2 cellular contexts compared by ENCODE assay signal in genomic region chr4:24643774-24644520, GRCh38.
A peak's percentile ranks its signal among the peaks of the same experiment; 100 is the strongest.
TF ChIP-seq lines count a peak whose summit lies in the region.

No MANE protein-coding gene starts in this region.

TF ChIP-seq in HCT116, 20 proteins besides CTCF, POLR2A, EP300 and RAD21:
- no peak for TF ChIP-seq REST (IDR thresholded peaks at IDR 0.05; ENCODE audit: low read depth)
- no peak for TF ChIP-seq EGR1 (IDR thresholded peaks at IDR 0.05; ENCODE audit: low read depth)
- TF ChIP-seq MAX (IDR thresholded peaks at IDR 0.05): no peak
- TF ChIP-seq YY1 (IDR thresholded peaks at IDR 0.05; ENCODE audit: extremely low read depth, insufficient replicate concordance, low read depth, low read length): no peak
- TF ChIP-seq ELF1 (IDR thresholded peaks at IDR 0.05; ENCODE audit: borderline replicate concordance, low read depth): no peak
- no peak for TF ChIP-seq ATF3 (IDR thresholded peaks at IDR 0.05)
- no peak for TF ChIP-seq CEBPB (IDR thresholded peaks at IDR 0.05; ENCODE audit: low read depth)
TF ChIP-seq in HCT116: peak in this region for 0.

TF ChIP-seq in K562, 482 proteins besides CTCF, POLR2A, EP300 and RAD21 (continued from another document):
- peak; percentile 46; the same call in 1 of the 2 replicates for TF ChIP-seq ZBTB40 (IDR thresholded peaks at IDR 0.05)
- TF ChIP-seq ZBTB40 (CRISPR knock-in tag; IDR thresholded peaks at IDR 0.05): no peak
- TF ChIP-seq XRCC5 (IDR thresholded peaks at IDR 0.05; ENCODE audit: low read depth, low read length): no peak
- TF ChIP-seq CHD2 (IDR thresholded peaks at IDR 0.05; ENCODE audit: low read depth, low read length): peak; percentile 83
